Comparison of ENCODE assay signal across 11 cellular contexts in the genomic region with DNA sequence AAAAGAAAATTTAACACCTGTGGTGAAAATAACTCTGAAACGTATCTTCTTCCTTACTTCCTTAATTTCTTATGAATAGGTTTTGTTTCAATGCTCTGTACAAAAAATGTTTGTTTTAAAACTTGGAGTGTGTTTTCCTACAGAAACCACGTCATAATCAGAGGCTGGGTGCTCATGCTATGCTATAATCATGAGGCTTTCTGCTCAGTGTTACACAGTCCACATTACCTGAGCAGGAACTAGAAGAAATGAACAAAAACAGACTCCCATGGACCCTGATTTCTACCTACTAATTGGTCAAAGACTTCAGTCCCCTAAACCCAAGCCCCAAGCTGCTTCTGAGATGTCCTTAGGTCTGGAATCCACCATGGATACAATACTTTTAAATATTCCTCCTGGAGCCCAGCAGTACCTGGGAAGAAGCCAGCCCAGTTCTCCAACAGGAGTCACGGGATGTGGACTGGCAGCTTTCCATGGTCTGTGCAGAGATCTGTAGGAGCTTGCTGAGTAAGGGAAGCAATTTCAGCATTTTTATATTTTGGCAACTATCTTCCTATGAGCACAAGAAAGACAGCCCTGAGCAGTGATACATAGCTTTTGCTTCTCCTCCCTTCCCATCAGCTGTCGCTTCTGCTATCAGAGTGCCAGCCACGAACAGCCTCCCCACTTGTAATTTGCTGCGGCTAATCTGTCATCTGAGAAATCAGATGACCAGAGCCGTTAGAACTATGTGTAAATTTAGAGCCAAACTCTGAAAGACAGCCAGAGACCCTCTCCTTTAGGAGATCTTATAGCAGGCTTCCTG.
A peak's percentile ranks its signal among the peaks of the same experiment; 100 is the strongest.
DNase-seq lines count a peak whose midpoint lies in the region; ATAC-seq and TF ChIP-seq lines count a peak whose summit lies in the region.
"Had no signal": no experiment of that assay in that cellular context is flagged by ENCODE, and none has a peak within 500 bp of the region (broad histone marks: within the 10 kb centered on the region; RNA-seq: fewer than 3 reads in every experiment).

No MANE protein-coding gene starts in this region.

- peak overlapping the region; percentile 63 to 89 (median 85) for H3K27ac ChIP-seq in thyroid gland
- H3K27ac ChIP-seq: esophagus muscularis mucosa, WERI-Rb-1 had no signal

- H3K36me3 ChIP-seq in thyroid gland, result no peaks in the 10 kb centered on the region
- H3K36me3 ChIP-seq: esophagus muscularis mucosa, WERI-Rb-1 had no signal

- DNase-seq in NCI-H69 (lab: John Stamatoyannopoulos, UW) (peak; percentile 69), cerebellum (ENCODE audit: low spot score) (peak; percentile 18), medulla oblongata (ENCODE audit: extremely low spot score) (peak; percentile 28), thyroid gland (peak; percentile 94), NCI-H187 treated with DMSO at 0.1 percent for 48 hours (lab: John Stamatoyannopoulos, UW) (no peak)
- no peak for DNase-seq in stimulated activated CD4-positive, alpha-beta T cell treated with anti-CD3 and anti-CD28 coated beads, Interleukin-4, amount 100 ng/mL, for 1 hour
- DNase-seq: NCI-H2171 treated with DMSO at 0.1 percent for 48 hours, occipital lobe, WERI-Rb-1 had no signal

- 15 to 17% methylated on average over 7 of the region's 7 CpGs for WGBS in thyroid gland, 2 donors

- peaks cover 8 to 16% of the 10 kb centered on the region in 2 donors for H3K4me1 ChIP-seq in thyroid gland

- no peaks in the 10 kb centered on the region for H3K9me3 ChIP-seq in thyroid gland
- H3K9me3 ChIP-seq: esophagus muscularis mucosa had no signal

- TF ChIP-seq POLR2A in thyroid gland (IDR thresholded peaks at IDR 0.05), result no peak

- H3K4me3 ChIP-seq in thyroid gland (replicated peaks in 1 of 3), result no peak overlapping the region
- H3K4me3 ChIP-seq: esophagus muscularis mucosa had no signal

- H3K27me3 ChIP-seq in thyroid gland, result no peaks in the 10 kb centered on the region
- H3K27me3 ChIP-seq: esophagus muscularis mucosa had no signal

- no peak for ATAC-seq in GM19035 (IDR thresholded peaks at IDR 0.05; ENCODE audit: unreplicated experiment)

- intact Hi-C loops in thyroid gland (cut with DNase I), result no loop called here

- TF ChIP-seq CTCF in thyroid gland (IDR thresholded peaks at IDR 0.05), result no peak

Comparison
In these comparisons a context has a peak if more than half of its experiments do, and no peak if none do; other contexts are left out.
1. DNase-seq: peak in NCI-H69 (single experiment), cerebellum (single experiment), medulla oblongata (single experiment) and thyroid gland (2 of 2); none in stimulated activated CD4-positive, alpha-beta T cell treated with anti-CD3 and anti-CD28 coated beads, Interleukin-4, amount 100 ng/mL, for 1 hour (single experiment) and NCI-H187 treated with DMSO at 0.1 percent for 48 hours (single experiment).